ENCODE assay signal across 1 cellular context in the genomic region with DNA sequence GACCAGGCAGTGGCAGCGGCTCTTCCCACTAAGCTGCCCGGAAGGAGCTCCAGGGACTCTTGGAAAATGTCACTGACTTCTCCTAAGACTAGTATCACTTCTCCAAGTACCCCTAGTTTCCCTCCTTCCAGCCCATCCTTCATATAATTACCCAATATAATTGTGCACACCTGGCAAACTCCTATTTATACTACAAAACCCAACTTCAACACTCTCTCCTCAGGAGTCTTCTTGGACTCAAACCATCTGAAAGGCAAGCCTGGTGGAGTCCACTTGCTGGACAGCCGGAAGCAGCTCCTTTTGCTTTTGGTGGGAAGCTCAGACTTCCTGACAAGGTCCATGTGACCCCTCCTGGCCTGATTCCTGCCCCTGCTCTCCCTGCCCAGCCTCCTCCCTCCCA.
TF ChIP-seq lines count a peak whose summit lies in the region.

No MANE protein-coding gene starts in this region.

TF ChIP-seq in SK-N-SH, 30 proteins besides CTCF, POLR2A, EP300 and RAD21 (continued from another document):
- TF ChIP-seq, protein P1, sequence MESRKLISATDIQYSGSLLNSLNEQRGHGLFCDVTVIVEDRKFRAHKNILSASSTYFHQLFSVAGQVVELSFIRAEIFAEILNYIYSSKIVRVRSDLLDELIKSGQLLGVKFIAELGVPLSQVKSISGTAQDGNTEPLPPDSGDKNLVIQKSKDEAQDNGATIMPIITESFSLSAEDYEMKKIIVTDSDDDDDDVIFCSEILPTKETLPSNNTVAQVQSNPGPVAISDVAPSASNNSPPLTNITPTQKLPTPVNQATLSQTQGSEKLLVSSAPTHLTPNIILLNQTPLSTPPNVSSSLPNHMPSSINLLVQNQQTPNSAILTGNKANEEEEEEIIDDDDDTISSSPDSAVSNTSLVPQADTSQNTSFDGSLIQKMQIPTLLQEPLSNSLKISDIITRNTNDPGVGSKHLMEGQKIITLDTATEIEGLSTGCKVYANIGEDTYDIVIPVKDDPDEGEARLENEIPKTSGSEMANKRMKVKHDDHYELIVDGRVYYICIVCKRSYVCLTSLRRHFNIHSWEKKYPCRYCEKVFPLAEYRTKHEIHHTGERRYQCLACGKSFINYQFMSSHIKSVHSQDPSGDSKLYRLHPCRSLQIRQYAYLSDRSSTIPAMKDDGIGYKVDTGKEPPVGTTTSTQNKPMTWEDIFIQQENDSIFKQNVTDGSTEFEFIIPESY (IDR thresholded peaks at IDR 0.05; ENCODE audit: borderline replicate concordance, low read depth): no peak
- no peak for TF ChIP-seq FOXJ3 (CRISPR knock-in tag; IDR thresholded peaks at IDR 0.05)
- TF ChIP-seq RFX5 (IDR thresholded peaks at IDR 0.05; ENCODE audit: low read length): no peak
- TF ChIP-seq, protein P2, sequence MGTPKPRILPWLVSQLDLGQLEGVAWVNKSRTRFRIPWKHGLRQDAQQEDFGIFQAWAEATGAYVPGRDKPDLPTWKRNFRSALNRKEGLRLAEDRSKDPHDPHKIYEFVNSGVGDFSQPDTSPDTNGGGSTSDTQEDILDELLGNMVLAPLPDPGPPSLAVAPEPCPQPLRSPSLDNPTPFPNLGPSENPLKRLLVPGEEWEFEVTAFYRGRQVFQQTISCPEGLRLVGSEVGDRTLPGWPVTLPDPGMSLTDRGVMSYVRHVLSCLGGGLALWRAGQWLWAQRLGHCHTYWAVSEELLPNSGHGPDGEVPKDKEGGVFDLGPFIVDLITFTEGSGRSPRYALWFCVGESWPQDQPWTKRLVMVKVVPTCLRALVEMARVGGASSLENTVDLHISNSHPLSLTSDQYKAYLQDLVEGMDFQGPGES (IDR thresholded peaks at IDR 0.05; ENCODE audit: low read depth, low read length): no peak
- TF ChIP-seq GABPA (IDR thresholded peaks at IDR 0.05; ENCODE audit: low read depth): no peak
- TF ChIP-seq YY1 (IDR thresholded peaks at IDR 0.05; ENCODE audit: low read depth): no peak
- no peak for TF ChIP-seq CHD2 (IDR thresholded peaks at IDR 0.05; ENCODE audit: low read length, partially characterized antibody)
